ENCODE assay signal across 16 cellular contexts in the genomic region with DNA sequence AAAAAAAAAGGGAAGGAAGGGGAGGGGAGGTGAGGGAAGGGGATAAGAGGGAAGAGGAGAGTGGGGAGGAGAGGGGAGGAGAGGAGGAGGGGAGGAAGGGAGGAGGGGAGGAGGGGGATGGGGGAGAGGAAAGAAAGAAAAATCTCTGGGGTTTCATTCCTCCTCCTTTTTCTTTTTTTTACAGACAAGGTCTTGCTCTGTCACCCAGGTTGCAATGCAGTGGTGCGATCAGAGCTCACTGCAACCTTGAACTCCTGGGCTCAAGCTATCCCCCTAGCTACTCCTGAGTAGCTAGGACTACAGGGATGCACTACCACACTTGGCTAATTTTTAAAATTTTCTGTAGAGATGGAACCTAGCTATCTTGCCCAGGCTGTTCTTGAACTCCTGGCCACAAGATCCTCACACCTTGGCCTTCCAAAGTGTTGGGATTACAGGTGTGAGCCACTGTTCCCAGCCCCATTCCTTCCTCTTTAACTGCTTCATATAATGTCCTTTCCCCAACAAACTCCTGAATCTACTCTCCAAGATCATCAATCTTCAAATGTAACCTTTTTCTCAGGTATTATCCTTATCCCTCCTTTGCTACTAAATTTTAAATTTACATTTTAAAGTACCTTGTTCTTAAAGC. TPM values are rescaled to one million over a fixed set of nuclear protein-coding genes. Genes with fewer than 3 reads are reported as not detected.
DNase-seq lines count a peak whose midpoint lies in the region; ATAC-seq and TF ChIP-seq lines count a peak whose summit lies in the region.
"Had no signal": no experiment of that assay in that cellular context is flagged by ENCODE, and none has a peak within 500 bp of the region (broad histone marks: within the 10 kb centered on the region; RNA-seq: fewer than 3 reads in every experiment).

No MANE protein-coding gene starts in this region.

- H3K36me3 Mint-ChIP-seq in CD14-positive monocyte = peaks cover 18 to 45% of the 10 kb centered on the region in 2 donors
- H3K36me3 Mint-ChIP-seq in HFFc6 (ENCODE audit: low read depth) = peaks cover 20% of the 10 kb centered on the region
- H3K36me3 Mint-ChIP-seq in activated T-helper 17 cell treated with anti-CD3 and anti-CD28 coated beads, Interleukin-2, amount 50 U/mL, for 72 hours (ENCODE audit: low read depth) = peaks cover 42% of the 10 kb centered on the region

- peak overlapping the region in 5 of 7 donors; percentile 0 to 78 (median 18) for H3K27ac Mint-ChIP-seq in CD14-positive monocyte
- H3K27ac Mint-ChIP-seq in HFFc6 = peak overlapping the region; percentile 82
- H3K27ac Mint-ChIP-seq in activated T-helper 17 cell treated with anti-CD3 and anti-CD28 coated beads, Interleukin-2, amount 50 U/mL, for 72 hours = peak overlapping the region; percentile 34
- H3K27ac Mint-ChIP-seq: activated CD4-positive, alpha-beta T cell treated with anti-CD3 and anti-CD28 coated beads, Interleukin-2, amount 10 ng/mL, durations not matched to agents 7 days and 5 days had no signal

- no peak for DNase-seq in CD14-positive monocyte (ENCODE audit: low spot score)
- DNase-seq in HFFc6 = no peak
- peak; percentile 10 for DNase-seq in left lobe of liver (ENCODE audit: low spot score)
- DNase-seq in cerebellar cortex (ENCODE audit: low spot score) = no peak
- DNase-seq in activated T-cell treated with anti-CD3 and anti-CD28 coated beads, Interleukin-2, amount 50 U/mL, for 1 hour = no peak
- no peak for DNase-seq in caudate nucleus (lab: John Stamatoyannopoulos, UW)
- DNase-seq in NCI-H446 (lab: John Stamatoyannopoulos, UW) = no peak
- DNase-seq: activated CD4-positive, alpha-beta T cell treated with anti-CD3 and anti-CD28 coated beads, Interleukin-2, amount 10 ng/mL, durations not matched to agents 7 days and 5 days; aorta; DMS79; effector CD4-positive, alpha-beta T cell; occipital lobe; SHP77 treated with DMSO at 0.1 percent for 48 hours; stimulated activated naive B cell treated with anti-CD40 and anti-IgM and Interleukin-4, amounts not matched to agents 10 μg/mL and 1 μg/mL and 100 μg/mL, for 72 hours; T1000 had no signal

- H3K27me3 Mint-ChIP-seq in CD14-positive monocyte (ENCODE audit: low read depth in 3 of 3) = no peaks in the 10 kb centered on the region
- no peaks in the 10 kb centered on the region for H3K27me3 Mint-ChIP-seq in HFFc6 (ENCODE audit: insufficient read depth)
- no peaks in the 10 kb centered on the region for H3K27me3 Mint-ChIP-seq in activated T-helper 17 cell treated with anti-CD3 and anti-CD28 coated beads, Interleukin-2, amount 50 U/mL, for 72 hours
- H3K27me3 Mint-ChIP-seq: activated CD4-positive, alpha-beta T cell treated with anti-CD3 and anti-CD28 coated beads, Interleukin-2, amount 10 ng/mL, durations not matched to agents 7 days and 5 days; stimulated activated naive B cell treated with anti-CD40 and anti-IgM and Interleukin-4, amounts not matched to agents 10 μg/mL and 1 μg/mL and 100 μg/mL, for 72 hours had no signal

- intact Hi-C loops in CD14-positive monocyte (cut with micrococcal nuclease) = no loop called here

- TF ChIP-seq CTCF in CD14-positive monocyte (IDR thresholded peaks at IDR 0.05) = no peak
- no peak for TF ChIP-seq CTCF in HFFc6 (IDR thresholded peaks at IDR 0.05)

- peaks cover 0 to 1% (median 0%) of the 10 kb centered on the region in 7 donors for H3K9me3 Mint-ChIP-seq in CD14-positive monocyte
- H3K9me3 Mint-ChIP-seq in HFFc6 = no peaks in the 10 kb centered on the region
- H3K9me3 Mint-ChIP-seq in activated T-helper 17 cell treated with anti-CD3 and anti-CD28 coated beads, Interleukin-2, amount 50 U/mL, for 72 hours = no peaks in the 10 kb centered on the region
- H3K9me3 Mint-ChIP-seq: activated CD4-positive, alpha-beta T cell treated with anti-CD3 and anti-CD28 coated beads, Interleukin-2, amount 10 ng/mL, durations not matched to agents 7 days and 5 days; stimulated activated naive B cell treated with anti-CD40 and anti-IgM and Interleukin-4, amounts not matched to agents 10 μg/mL and 1 μg/mL and 100 μg/mL, for 72 hours had no signal

- no peak for ATAC-seq in activated T-helper 17 cell treated with anti-CD3 and anti-CD28 coated beads, Interleukin-2, amount 50 U/mL, for 72 hours (replicated peaks)
- ATAC-seq in left lobe of liver = no peak

- H3K4me3 Mint-ChIP-seq in CD14-positive monocyte (no peak overlapping the region), HFFc6 (no peak overlapping the region; the same call in 1 of the 2 replicates)
- no peak overlapping the region for H3K4me3 Mint-ChIP-seq in activated T-helper 17 cell treated with anti-CD3 and anti-CD28 coated beads, Interleukin-2, amount 50 U/mL, for 72 hours
- H3K4me3 Mint-ChIP-seq: activated CD4-positive, alpha-beta T cell treated with anti-CD3 and anti-CD28 coated beads, Interleukin-2, amount 10 ng/mL, durations not matched to agents 7 days and 5 days; stimulated activated naive B cell treated with anti-CD40 and anti-IgM and Interleukin-4, amounts not matched to agents 10 μg/mL and 1 μg/mL and 100 μg/mL, for 72 hours had no signal

- H3K4me1 Mint-ChIP-seq in CD14-positive monocyte (peaks cover 13% of the 10 kb centered on the region), HFFc6 (ENCODE audit: low read depth) (peaks cover 19% of the 10 kb centered on the region)
- H3K4me1 Mint-ChIP-seq in activated T-helper 17 cell treated with anti-CD3 and anti-CD28 coated beads, Interleukin-2, amount 50 U/mL, for 72 hours = peaks cover 24% of the 10 kb centered on the region

- H3K27ac ChIP-seq in caudate nucleus (ENCODE audit: low read depth, low read length) = no peak overlapping the region

RNA-seq across cellular contexts. Expression of gene GON4L, which starts 23.2 kb away (rescaled TPM):
- polyA plus RNA-seq in CD14-positive monocyte = 10 to 100 TPM in 1 of 2 donors, 1 to 10 TPM in 1; 8.5 to 14.0 TPM
- total RNA-seq in HFFc6 (2021; fragmentation: NEBNext Ultra II Directional; extraction: Animal tissue kit (Norgen Biotek cat#: 25700)) = 10 to 100 TPM; 24.2 to 31.3 (median 28.6) TPM
- 10 to 100 TPM; 62.7 to 65.0 TPM for total RNA-seq in activated T-helper 17 cell treated with anti-CD3 and anti-CD28 coated beads, Interleukin-2, amount 50 U/mL, for 72 hours
- total RNA-seq in left lobe of liver = 19.9 TPM

RNA-seq across cellular contexts. Expression of gene SYT11, which starts 25.6 kb away (rescaled TPM):
- polyA plus RNA-seq in CD14-positive monocyte = 10 to 100 TPM in 1 of 2 donors, 1 to 10 TPM in 1; 9.6 to 11.0 TPM
- total RNA-seq in HFFc6 (2021; fragmentation: NEBNext Ultra II Directional; extraction: Animal tissue kit (Norgen Biotek cat#: 25700)) = 10 to 100 TPM; 38.9 to 56.0 (median 48.8) TPM
- total RNA-seq in activated T-helper 17 cell treated with anti-CD3 and anti-CD28 coated beads, Interleukin-2, amount 50 U/mL, for 72 hours = 10 to 100 TPM; 36.7 to 61.9 TPM
- 0.58 TPM for total RNA-seq in left lobe of liver

Comparison
In these comparisons a context has a peak if more than half of its experiments do, and no peak if none do; other contexts are left out.
1. H3K27ac Mint-ChIP-seq: peak in every context shown above with its lines; median percentile 82 in HFFc6; 34 in activated T-helper 17 cell treated with anti-CD3 and anti-CD28 coated beads, Interleukin-2, amount 50 U/mL, for 72 hours; 18 in CD14-positive monocyte.
2. RNA of gene SYT11, which starts 25.6 kb away (total RNA-seq): 36.7 to 61.9 TPM in activated T-helper 17 cell treated with anti-CD3 and anti-CD28 coated beads, Interleukin-2, amount 50 U/mL, for 72 hours and 38.9 to 56.0 TPM in HFFc6; 0.58 TPM in left lobe of liver (single experiment); every median in the first group is over 10 times any median in the second.